Comparison of ENCODE assay signal across 15 cellular contexts in the genomic region with DNA sequence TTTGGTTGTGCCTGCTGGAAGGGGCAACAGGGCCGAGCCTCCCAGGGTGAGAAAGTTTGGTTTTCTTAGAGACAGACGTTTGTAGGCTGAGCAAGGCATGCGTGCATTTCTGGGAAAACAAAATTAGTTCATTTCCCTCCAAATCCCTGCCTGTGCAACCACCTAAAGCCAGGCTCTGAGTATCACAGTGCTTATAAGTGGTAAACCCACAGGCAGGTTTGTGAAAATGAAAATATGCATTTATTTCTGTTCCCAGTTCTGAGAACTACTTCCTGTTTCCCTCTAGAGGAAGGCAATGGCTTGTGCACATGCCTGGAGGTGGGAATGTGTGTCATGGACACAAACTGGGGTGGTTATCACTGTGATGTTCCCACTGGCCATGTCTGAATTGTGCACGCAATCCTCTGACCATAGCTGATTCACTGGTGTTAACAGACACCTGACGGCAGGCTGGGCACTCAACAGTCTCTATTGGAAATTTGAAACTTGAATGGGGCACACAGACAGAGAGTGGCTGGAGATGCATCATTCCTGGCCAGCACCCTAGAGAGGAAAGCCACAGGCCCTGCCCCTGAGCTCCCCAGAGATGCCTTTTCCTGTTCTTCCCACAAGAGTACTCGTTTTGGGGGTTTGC. TPM values are rescaled to one million over a fixed set of nuclear protein-coding genes. Genes with fewer than 3 reads are reported as not detected.
DNase-seq lines count a peak whose midpoint lies in the region; ATAC-seq and TF ChIP-seq lines count a peak whose summit lies in the region.
"Had no signal": no experiment of that assay in that cellular context is flagged by ENCODE, and none has a peak within 500 bp of the region (broad histone marks: within the 10 kb centered on the region; RNA-seq: fewer than 3 reads in every experiment).

No MANE protein-coding gene starts in this region.

- no peak for DNase-seq in CD14-positive monocyte (ENCODE audit: low spot score)
- DNase-seq in GM23248 = peak; percentile 75
- DNase-seq in SJCRH30 = peak; percentile 54 to 65
- DNase-seq in fibroblast of pulmonary artery (ENCODE audit: low read depth) = no peak
- DNase-seq in NK-92 (lab: John Stamatoyannopoulos, UW; ENCODE audit: unreplicated experiment) = no peak
- DNase-seq: NCI-H1048, SHP77 treated with DMSO at 0.1 percent for 48 hours, transverse colon had no signal

- intact Hi-C loops in CD14-positive monocyte (cut with micrococcal nuclease) = loop anchor here in 1 of 2 donors (5.0 kb wide), 1 partner anchor 42 kb away; no protein-coding TSS in a partner anchor

- H2AFZ ChIP-seq in GM23248 = no peak overlapping the region

- H3K9me3 Mint-ChIP-seq in CD14-positive monocyte = no peaks in the 10 kb centered on the region
- H3K9me3 Mint-ChIP-seq: memory B cell had no signal

- peaks cover 27% of the 10 kb centered on the region for H3K4me1 ChIP-seq in GM23248 (ENCODE audit: insufficient read depth)
- H3K4me1 ChIP-seq in SJCRH30 = peaks cover 35% of the 10 kb centered on the region
- H3K4me1 ChIP-seq: transverse colon had no signal

- no peak overlapping the region for H3K4me3 Mint-ChIP-seq in CD14-positive monocyte
- H3K4me3 Mint-ChIP-seq: memory B cell had no signal

- H4K20me1 ChIP-seq in GM23248 (ENCODE audit: insufficient read depth) = no peaks in the 10 kb centered on the region

- peaks cover 34% of the 10 kb centered on the region for H3K4me1 Mint-ChIP-seq in CD14-positive monocyte

- H3K9me2 ChIP-seq in GM23248 (ENCODE audit: insufficient read depth) = no peaks in the 10 kb centered on the region

- ATAC-seq in GM18858 (IDR thresholded peaks at IDR 0.05; ENCODE audit: unreplicated experiment) (no peak), HG03457 (IDR thresholded peaks at IDR 0.05; ENCODE audit: unreplicated experiment) (no peak)

- H3K27ac ChIP-seq in GM23248 (no peak overlapping the region), SJCRH30 (peak overlapping the region; percentile 21; the same call in 1 of the 2 replicates)
- H3K27ac ChIP-seq: transverse colon, WERI-Rb-1 had no signal

- WGBS in GM23248 (ENCODE audit: low coverage in 1 of 2, low lambda C conversion rate in 2 of 2, missing lambda C conversion rate in 2 of 2), 2 experiments = 39 to 40% methylated on average over 6 of the region's 6 CpGs

- peaks cover 0 to 3% (median 0%) of the 10 kb centered on the region in 3 donors for H3K27me3 Mint-ChIP-seq in CD14-positive monocyte (ENCODE audit: low read depth in 3 of 3)
- H3K27me3 Mint-ChIP-seq: memory B cell had no signal

- in situ Hi-C loops in GM23248 (cut with MboI) = no loop called here

- peak overlapping the region; percentile 1 for H3K4me2 ChIP-seq in GM23248 (ENCODE audit: unreplicated experiment)

- H3K36me3 ChIP-seq in GM23248 (ENCODE audit: low read depth) (no peaks in the 10 kb centered on the region), SJCRH30 (no peaks in the 10 kb centered on the region)
- H3K36me3 ChIP-seq: transverse colon, WERI-Rb-1 had no signal

- no peaks in the 10 kb centered on the region for H3K79me2 ChIP-seq in GM23248 (ENCODE audit: insufficient read depth)

- no peak for TF ChIP-seq CTCF in CD14-positive monocyte (IDR thresholded peaks at IDR 0.05)
- peak; percentile 11 for TF ChIP-seq CTCF in fibroblast of pulmonary artery (IDR thresholded peaks at IDR 0.05; ENCODE audit: low read length, missing control alignments)

- H3F3A ChIP-seq in GM23248 (ENCODE audit: insufficient read depth) = peaks cover 19% of the 10 kb centered on the region

- H3K9me3 ChIP-seq in GM23248 (ENCODE audit: low read depth) = no peaks in the 10 kb centered on the region
- no peaks in the 10 kb centered on the region for H3K9me3 ChIP-seq in SJCRH30 (replicated peaks)
- H3K9me3 ChIP-seq: transverse colon had no signal

- H3K9ac ChIP-seq in GM23248 = no peak overlapping the region

- peak overlapping the region in 5 of 7 donors; percentile 31 to 73 (median 41) for H3K27ac Mint-ChIP-seq in CD14-positive monocyte
- H3K27ac Mint-ChIP-seq: memory B cell had no signal

- H3K27me3 ChIP-seq in GM23248 (replicated peaks; ENCODE audit: insufficient read depth) (no peaks in the 10 kb centered on the region), SJCRH30 (no peaks in the 10 kb centered on the region)
- H3K27me3 ChIP-seq: transverse colon had no signal

- peaks cover 14 to 23% of the 10 kb centered on the region in 2 donors for H3K36me3 Mint-ChIP-seq in CD14-positive monocyte

- H3K4me3 ChIP-seq in GM23248 (no peak overlapping the region), SJCRH30 (no peak overlapping the region), fibroblast of pulmonary artery (replicated peaks; ENCODE audit: low read depth, low read length) (no peak overlapping the region)
- H3K4me3 ChIP-seq: transverse colon had no signal

RNA-seq across cellular contexts. Expression of a gene that starts 26.3 kb away (rescaled TPM):
- polyA plus RNA-seq in CD14-positive monocyte = 10 to 100 TPM; 13.8 to 27.8 TPM
- total RNA-seq in GM23248 (2014; rRNA removed; shearing (Covaris generic)) = 2.6 and 5.6 TPM in 2 replicates
- polyA plus RNA-seq in GM23248 (2016; fragmentation: Nextera tagmentation; extraction: Ambion mirVana) = 3.8 and 5.0 TPM in 2 replicates
- 44.6 and 45.1 TPM in 2 replicates for total RNA-seq in SJCRH30 (2014; rRNA removed; shearing (Covaris generic))

RNA-seq across cellular contexts. Expression of a gene that starts 56.4 kb away (rescaled TPM):
- polyA plus RNA-seq in CD14-positive monocyte (under 1 TPM in 1 of 2 donors, not detected in 1; 0.14 TPM), GM23248 (2016; fragmentation: Nextera tagmentation; extraction: Ambion mirVana) (not detected in 2 replicates)
- total RNA-seq in GM23248 (2014; rRNA removed; shearing (Covaris generic)) = not detected in 2 replicates
- not detected in 2 replicates for total RNA-seq in SJCRH30 (2014; rRNA removed; shearing (Covaris generic))
- total RNA-seq: epithelial cell of proximal tubule, NCI-H460, osteocyte had no signal

Comparison
In these comparisons a context has a peak if more than half of its experiments do, and no peak if none do; other contexts are left out.
1. DNase-seq: peak in GM23248 (single experiment) and SJCRH30 (2 of 2); none in CD14-positive monocyte (single experiment), fibroblast of pulmonary artery (single experiment) and NK-92 (single experiment).